Comparison of ENCODE assay signal across 8 cellular contexts in genomic region chr5:64165500-64166200, GRCh38. TPM values are rescaled to one million over a fixed set of nuclear protein-coding genes. Genes with fewer than 3 reads are reported as not detected.
A peak's percentile ranks its signal among the peaks of the same experiment; 100 is the strongest.
DNase-seq lines count a peak whose midpoint lies in the region; ATAC-seq and TF ChIP-seq lines count a peak whose summit lies in the region.

A gene with protein sequence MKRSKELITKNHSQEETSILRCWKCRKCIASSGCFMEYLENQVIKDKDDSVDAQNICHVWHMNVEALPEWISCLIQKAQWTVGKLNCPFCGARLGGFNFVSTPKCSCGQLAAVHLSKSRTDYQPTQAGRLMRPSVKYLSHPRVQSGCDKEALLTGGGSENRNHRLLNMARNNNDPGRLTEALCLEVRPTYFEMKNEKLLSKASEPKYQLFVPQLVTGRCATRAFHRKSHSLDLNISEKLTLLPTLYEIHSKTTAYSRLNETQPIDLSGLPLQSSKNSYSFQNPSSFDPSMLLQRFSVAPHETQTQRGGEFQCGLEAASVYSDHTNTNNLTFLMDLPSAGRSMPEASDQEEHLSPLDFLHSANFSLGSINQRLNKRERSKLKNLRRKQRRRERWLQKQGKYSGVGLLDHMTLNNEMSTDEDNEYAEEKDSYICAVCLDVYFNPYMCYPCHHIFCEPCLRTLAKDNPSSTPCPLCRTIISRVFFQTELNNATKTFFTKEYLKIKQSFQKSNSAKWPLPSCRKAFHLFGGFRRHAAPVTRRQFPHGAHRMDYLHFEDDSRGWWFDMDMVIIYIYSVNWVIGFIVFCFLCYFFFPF (plus strand): TSS chr5:64165843. CDS start chr5:64200808, 34,965 bp downstream.

- WGBS in esophagus muscularis mucosa: 0% methylated on average over 18 of the region's 88 CpGs

- H3K27ac ChIP-seq in SK-N-MC (no peak within 1 kb of the TSS), esophagus muscularis mucosa (replicated peaks in 1 of 4) (peak within 1 kb of the TSS; percentile 74 to 87 (median 82)), upper lobe of right lung (peak within 1 kb of the TSS; percentile 85)

- H3K4me3 ChIP-seq in SK-N-MC (peak within 1 kb of the TSS; percentile 72), esophagus muscularis mucosa (peak within 1 kb of the TSS; percentile 62 to 89 (median 88)), upper lobe of right lung (peak within 1 kb of the TSS; percentile 64)

- H3K27me3 ChIP-seq in esophagus muscularis mucosa (no peaks in the 10 kb centered on the region), upper lobe of right lung (no peaks in the 10 kb centered on the region)

- TF ChIP-seq EP300 in esophagus muscularis mucosa (IDR thresholded peaks at IDR 0.05): no peak

- no peaks in the 10 kb centered on the region for H3K36me3 ChIP-seq in SK-N-MC (ENCODE audit: insufficient read depth, low read length)
- no peaks in the 10 kb centered on the region for H3K36me3 ChIP-seq in esophagus muscularis mucosa
- H3K36me3 ChIP-seq in upper lobe of right lung: no peaks in the 10 kb centered on the region

- intact Hi-C loops in esophagus muscularis mucosa (cut with DNase I): no loop called here
- intact Hi-C loops in upper lobe of right lung (cut with DNase I): no loop called here

- peak; percentile 7 for DNase-seq in AG08395 (ENCODE audit: low spot score)
- DNase-seq in SK-N-MC (ENCODE audit: low read depth, low spot score): no peak
- DNase-seq in esophagus muscularis mucosa (ENCODE audit: extremely low spot score): no peak
- peak; percentile 35 for DNase-seq in mucosa of gallbladder (ENCODE audit: low spot score)
- DNase-seq in upper lobe of right lung: peak; percentile 84
- no peak for DNase-seq in HuH-7.5 (ENCODE audit: low spot score)
- DNase-seq in stimulated activated CD4-positive, alpha-beta T cell treated with anti-CD3 and anti-CD28 coated beads, Interleukin-12 subunit alpha, Interleukin-12 subunit beta, amount 100 ng/mL, for 4 hours: no peak

- TF ChIP-seq CTCF in esophagus muscularis mucosa (IDR thresholded peaks at IDR 0.05) (no peak), upper lobe of right lung (IDR thresholded peaks at IDR 0.05) (no peak)

- ATAC-seq in GM21390 (IDR thresholded peaks at IDR 0.05; ENCODE audit: unreplicated experiment): peak; percentile 40
- ATAC-seq in upper lobe of right lung: peak; percentile 95

- no peaks in the 10 kb centered on the region for H3K9me3 ChIP-seq in SK-N-MC (ENCODE audit: low read depth, low read length)
- no peaks in the 10 kb centered on the region for H3K9me3 ChIP-seq in esophagus muscularis mucosa
- no peaks in the 10 kb centered on the region for H3K9me3 ChIP-seq in upper lobe of right lung

- no peak for TF ChIP-seq POLR2A in esophagus muscularis mucosa (IDR thresholded peaks at IDR 0.05; ENCODE audit: low read depth)

- H3K4me1 ChIP-seq in esophagus muscularis mucosa (peaks cover 8 to 30% (median 21%) of the 10 kb centered on the region in 4 donors), upper lobe of right lung (peaks cover 6% of the 10 kb centered on the region)

- H3K9ac ChIP-seq in SK-N-MC (ENCODE audit: insufficient read length): no peak within 1 kb of the TSS

RNA-seq across cellular contexts. Expression of the gene that starts here (rescaled TPM):
- total RNA-seq in esophagus muscularis mucosa (10 to 100 TPM; 17.9 to 22.4 (median 21.0) TPM), mucosa of gallbladder (14.8 TPM), upper lobe of right lung (14.0 TPM)

Comparison
In these comparisons a context has a peak if more than half of its experiments do, and no peak if none do; other contexts are left out.
1. DNase-seq: peak in AG08395 (single experiment), mucosa of gallbladder (single experiment) and upper lobe of right lung (single experiment); none in SK-N-MC (single experiment), esophagus muscularis mucosa (single experiment), HuH-7.5 (single experiment) and stimulated activated CD4-positive, alpha-beta T cell treated with anti-CD3 and anti-CD28 coated beads, Interleukin-12 subunit alpha, Interleukin-12 subunit beta, amount 100 ng/mL, for 4 hours (single experiment).
2. Peak in every context shown above with its lines, with median percentiles within 50 percentile points of each other: H3K4me3 ChIP-seq.